Comparison of ENCODE assay signal across 20 cellular contexts in the genomic region with DNA sequence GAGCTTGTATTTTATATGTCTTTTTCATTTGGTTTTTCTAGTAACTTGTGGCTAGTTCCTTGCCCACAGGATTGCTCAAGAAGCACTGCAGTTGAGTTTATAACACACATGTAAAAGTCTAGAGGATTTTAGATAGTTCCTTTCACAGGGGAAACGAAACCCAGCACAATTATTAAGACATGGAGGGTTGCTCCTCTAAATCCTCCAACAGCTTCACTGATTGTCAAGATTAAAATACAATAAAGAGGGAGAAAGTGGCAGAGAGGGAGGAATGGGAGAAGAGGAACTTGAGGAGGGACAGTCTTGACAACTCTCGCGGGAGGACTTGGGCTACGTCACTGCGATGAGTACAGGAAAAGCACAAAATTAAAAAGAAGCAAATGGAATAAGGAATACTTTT. TPM values are rescaled to one million over a fixed set of nuclear protein-coding genes. Genes with fewer than 3 reads are reported as not detected.
DNase-seq lines count a peak whose midpoint lies in the region; ATAC-seq and TF ChIP-seq lines count a peak whose summit lies in the region.
"Had no signal": no experiment of that assay in that cellular context is flagged by ENCODE, and none has a peak within 500 bp of the region (broad histone marks: within the 10 kb centered on the region; RNA-seq: fewer than 3 reads in every experiment).

No MANE protein-coding gene starts in this region.

- H3K9me3 ChIP-seq in esophagus squamous epithelium, result no peaks in the 10 kb centered on the region
- no peaks in the 10 kb centered on the region for H3K9me3 ChIP-seq in effector memory CD4-positive, alpha-beta T cell (ENCODE audit: control insufficient read depth, low read length)
- H3K9me3 ChIP-seq: SK-N-SH, transverse colon had no signal

- H3K27ac Mint-ChIP-seq in natural killer cell, result peak overlapping the region; percentile 84 to 89
- H3K27ac Mint-ChIP-seq: activated T-cell treated with anti-CD3 and anti-CD28 coated beads, Interleukin-2, amount 50 U/mL, for 72 hours; CD8-positive, alpha-beta memory T cell had no signal

- H3K4me3 ChIP-seq in AG10803 (ENCODE audit: low read length) (no peak overlapping the region), esophagus squamous epithelium (no peak overlapping the region)
- H3K4me3 ChIP-seq in effector memory CD4-positive, alpha-beta T cell (ENCODE audit: insufficient read depth, low read depth, low read length, poor library complexity, severe bottlenecking), result no peak overlapping the region
- H3K4me3 ChIP-seq: transverse colon had no signal

- intact Hi-C loops in natural killer cell (cut with micrococcal nuclease) (loop anchor here (10.0 kb wide), 1 partner anchor 47 kb away; no protein-coding TSS in a partner anchor), esophagus squamous epithelium (cut with DNase I) (loop anchor here (5.0 kb wide), 1 partner anchor 194 kb away; no protein-coding TSS in a partner anchor)

- H3K4me3 Mint-ChIP-seq in natural killer cell, result peak overlapping the region; percentile 69
- H3K4me3 Mint-ChIP-seq: activated T-cell treated with anti-CD3 and anti-CD28 coated beads, Interleukin-2, amount 50 U/mL, for 72 hours; CD8-positive, alpha-beta memory T cell; central memory CD8-positive, alpha-beta T cell had no signal

- peaks cover 0 to 3% of the 10 kb centered on the region in 2 donors for H3K9me3 Mint-ChIP-seq in natural killer cell
- H3K9me3 Mint-ChIP-seq: central memory CD8-positive, alpha-beta T cell had no signal

- in situ Hi-C loops in KBM-7 (cut with MboI; ENCODE audit: low pct_unique_long_range_greater_than_20kb, low sequenced_read_pairs), result no loop called here

- TF ChIP-seq CTCF in AG10803 (conservative IDR thresholded peaks at IDR 0.05; ENCODE audit: low read length) (no peak), natural killer cell (IDR thresholded peaks at IDR 0.05) (no peak), esophagus squamous epithelium (IDR thresholded peaks at IDR 0.05) (no peak)

- 84 to 87% methylated on average over 5 of the region's 5 CpGs for WGBS in esophagus squamous epithelium, 2 donors

- no peaks in the 10 kb centered on the region for H3K27me3 Mint-ChIP-seq in natural killer cell (ENCODE audit: low read depth in 2 of 2)
- H3K27me3 Mint-ChIP-seq: CD8-positive, alpha-beta memory T cell; central memory CD8-positive, alpha-beta T cell had no signal

- peaks cover 0 to 14% (median 0%) of the 10 kb centered on the region in 3 donors for H3K4me1 ChIP-seq in esophagus squamous epithelium
- peaks cover 2% of the 10 kb centered on the region for H3K4me1 ChIP-seq in effector memory CD4-positive, alpha-beta T cell (ENCODE audit: control insufficient read depth, insufficient read depth, low read length, poor library complexity, severe bottlenecking)

- no peaks in the 10 kb centered on the region for H3K36me3 ChIP-seq in esophagus squamous epithelium
- H3K36me3 ChIP-seq in effector memory CD4-positive, alpha-beta T cell (ENCODE audit: control insufficient read depth, insufficient read depth, low read length), result no peaks in the 10 kb centered on the region
- H3K36me3 ChIP-seq: transverse colon had no signal

- no peaks in the 10 kb centered on the region for H3K36me3 Mint-ChIP-seq in natural killer cell

- peak; percentile 54 for DNase-seq in AG10803 (ENCODE audit: low read depth)
- DNase-seq in KBM-7, result peak; percentile 79
- DNase-seq in SIG-M5 treated with dmso at 0.1 percent for 504 hours (lab: John Stamatoyannopoulos, UW; ENCODE audit: unreplicated experiment), result peak; percentile 92
- no peak for DNase-seq in natural killer cell
- no peak for DNase-seq in esophagus squamous epithelium (lab: John Stamatoyannopoulos, UW)
- no peak for DNase-seq in effector memory CD4-positive, alpha-beta T cell
- no peak for DNase-seq in C1 segment of cervical spinal cord (lab: John Stamatoyannopoulos, UW)
- no peak for DNase-seq in AG08395 (ENCODE audit: low spot score)
- DNase-seq: activated T-cell treated with anti-CD3 and anti-CD28 coated beads, Interleukin-2, amount 50 U/mL, for 72 hours; CD8-positive, alpha-beta memory T cell; effector CD8-positive, alpha-beta T cell; hippocampal formation; kidney; mesenchymal stem cell; NCI-H2029 treated with DMSO at 0.1 percent for 48 hours; PC-3; SK-N-SH; stimulated activated naive CD4-positive, alpha-beta T cell treated with Interleukin-2 at 50 U/mL for 16 hours; transverse colon had no signal

- H3K27me3 ChIP-seq in esophagus squamous epithelium, result no peaks in the 10 kb centered on the region
- no peaks in the 10 kb centered on the region for H3K27me3 ChIP-seq in effector memory CD4-positive, alpha-beta T cell (replicated peaks; ENCODE audit: control insufficient read depth, insufficient read depth, low read length, poor library complexity, severe bottlenecking)
- H3K27me3 ChIP-seq: transverse colon had no signal

- peak in 2 of 3 donors; percentile 30 to 39 for ATAC-seq in natural killer cell
- ATAC-seq: activated T-cell treated with anti-CD3 and anti-CD28 coated beads, Interleukin-2, amount 50 U/mL, for 72 hours; PC-3 had no signal

- H3K27ac ChIP-seq in esophagus squamous epithelium, result no peak overlapping the region
- no peak overlapping the region for H3K27ac ChIP-seq in effector memory CD4-positive, alpha-beta T cell (ENCODE audit: insufficient read depth, low read length, poor library complexity, severe bottlenecking)
- H3K27ac ChIP-seq: transverse colon had no signal

- no peak for TF ChIP-seq POLR2A in esophagus squamous epithelium (IDR thresholded peaks at IDR 0.05)

- peaks cover 23 to 25% of the 10 kb centered on the region in 2 donors for H3K4me1 Mint-ChIP-seq in natural killer cell
- H3K4me1 Mint-ChIP-seq: central memory CD8-positive, alpha-beta T cell had no signal

RNA-seq across cellular contexts. Expression of a gene that starts 9.7 kb away (rescaled TPM):
- 10 to 100 TPM; 20.1 to 29.7 (median 24.3) TPM for total RNA-seq in natural killer cell
- total RNA-seq in esophagus squamous epithelium, result 10 to 100 TPM in 3 of 4 donors, 1 to 10 TPM in 1; 8.2 to 13.5 (median 12.6) TPM

Comparison
In these comparisons a context has a peak if more than half of its experiments do, and no peak if none do; other contexts are left out.
1. DNase-seq: peak in AG10803 (single experiment), KBM-7 (single experiment) and SIG-M5 treated with dmso at 0.1 percent for 504 hours (single experiment); none in natural killer cell (single experiment), esophagus squamous epithelium (single experiment), effector memory CD4-positive, alpha-beta T cell (0 of 3), C1 segment of cervical spinal cord (0 of 14) and AG08395 (single experiment).